Comparison of ENCODE assay signal across 21 cellular contexts in genomic region chr2:190515687-190516086, GRCh38. TPM values are rescaled to one million over a fixed set of nuclear protein-coding genes. Genes with fewer than 3 reads are reported as not detected.
DNase-seq lines count a peak whose midpoint lies in the region; ATAC-seq lines count a peak whose summit lies in the region.
"Had no signal": no experiment of that assay in that cellular context is flagged by ENCODE, and none has a peak within 500 bp of the region (broad histone marks: within the 10 kb centered on the region; RNA-seq: fewer than 3 reads in every experiment).

No MANE protein-coding gene starts in this region.

- ATAC-seq in activated CD8-positive, alpha-beta memory T cell treated with anti-CD3 and anti-CD28 coated beads, Interleukin-2, amount 10 ng/mL, durations not matched to agents 7 days and 5 days: no peak
- ATAC-seq in HG03108 (IDR thresholded peaks at IDR 0.05; ENCODE audit: unreplicated experiment) (peak; percentile 43), GM21529 (IDR thresholded peaks at IDR 0.05; ENCODE audit: unreplicated experiment) (no peak), HG03159 (IDR thresholded peaks at IDR 0.05; ENCODE audit: unreplicated experiment) (no peak)
- peak; percentile 53 for ATAC-seq in activated CD8-positive, alpha-beta T cell treated with anti-CD3 and anti-CD28 coated beads, Interleukin-2, amount 10 ng/mL, durations not matched to agents 7 days and 5 days
- peak in 1 of 2 donors; percentile 55 for ATAC-seq in natural killer cell treated with Interleukin-12 subunit alpha and Interleukin-12 subunit beta and Interleukin-15 and Interleukin-18, amount 100 ng/mL, for 72 hours
- ATAC-seq: upper lobe of right lung had no signal

- H3K4me3 Mint-ChIP-seq in activated CD8-positive, alpha-beta memory T cell treated with anti-CD3 and anti-CD28 coated beads, Interleukin-2, amount 10 ng/mL, durations not matched to agents 7 days and 5 days: no peak overlapping the region
- H3K4me3 Mint-ChIP-seq in activated CD8-positive, alpha-beta T cell treated with anti-CD3 and anti-CD28 coated beads, Interleukin-2, amount 10 ng/mL, durations not matched to agents 7 days and 5 days: no peak overlapping the region
- peak overlapping the region; percentile 55 for H3K4me3 Mint-ChIP-seq in natural killer cell treated with Interleukin-12 subunit alpha and Interleukin-12 subunit beta and Interleukin-15 and Interleukin-18, amount 100 ng/mL, for 72 hours
- H3K4me3 Mint-ChIP-seq: nephron had no signal

- H3K4me1 Mint-ChIP-seq in activated CD8-positive, alpha-beta memory T cell treated with anti-CD3 and anti-CD28 coated beads, Interleukin-2, amount 10 ng/mL, durations not matched to agents 7 days and 5 days: peaks cover 30% of the 10 kb centered on the region
- H3K4me1 Mint-ChIP-seq in activated CD8-positive, alpha-beta T cell treated with anti-CD3 and anti-CD28 coated beads, Interleukin-2, amount 10 ng/mL, durations not matched to agents 7 days and 5 days (ENCODE audit: low read depth): peaks cover 41% of the 10 kb centered on the region
- peaks cover 28 to 32% of the 10 kb centered on the region in 2 donors for H3K4me1 Mint-ChIP-seq in natural killer cell treated with Interleukin-12 subunit alpha and Interleukin-12 subunit beta and Interleukin-15 and Interleukin-18, amount 100 ng/mL, for 72 hours (ENCODE audit: low read depth in 2 of 2)
- H3K4me1 Mint-ChIP-seq: nephron had no signal

- no peaks in the 10 kb centered on the region for H3K9me3 Mint-ChIP-seq in activated CD8-positive, alpha-beta memory T cell treated with anti-CD3 and anti-CD28 coated beads, Interleukin-2, amount 10 ng/mL, durations not matched to agents 7 days and 5 days (ENCODE audit: low read depth)
- H3K9me3 Mint-ChIP-seq in activated CD8-positive, alpha-beta T cell treated with anti-CD3 and anti-CD28 coated beads, Interleukin-2, amount 10 ng/mL, durations not matched to agents 7 days and 5 days (ENCODE audit: insufficient read depth): no peaks in the 10 kb centered on the region
- H3K9me3 Mint-ChIP-seq in natural killer cell treated with Interleukin-12 subunit alpha and Interleukin-12 subunit beta and Interleukin-15 and Interleukin-18, amount 100 ng/mL, for 72 hours: no peaks in the 10 kb centered on the region
- H3K9me3 Mint-ChIP-seq: nephron had no signal

- peaks cover 32% of the 10 kb centered on the region for H3K36me3 Mint-ChIP-seq in activated CD8-positive, alpha-beta memory T cell treated with anti-CD3 and anti-CD28 coated beads, Interleukin-2, amount 10 ng/mL, durations not matched to agents 7 days and 5 days
- peaks cover 59% of the 10 kb centered on the region for H3K36me3 Mint-ChIP-seq in activated CD8-positive, alpha-beta T cell treated with anti-CD3 and anti-CD28 coated beads, Interleukin-2, amount 10 ng/mL, durations not matched to agents 7 days and 5 days (ENCODE audit: low read depth)
- peaks cover 5% of the 10 kb centered on the region for H3K36me3 Mint-ChIP-seq in natural killer cell treated with Interleukin-12 subunit alpha and Interleukin-12 subunit beta and Interleukin-15 and Interleukin-18, amount 100 ng/mL, for 72 hours

- peak overlapping the region; percentile 66 for H3K27ac Mint-ChIP-seq in activated CD8-positive, alpha-beta memory T cell treated with anti-CD3 and anti-CD28 coated beads, Interleukin-2, amount 10 ng/mL, durations not matched to agents 7 days and 5 days
- peak overlapping the region; percentile 69 for H3K27ac Mint-ChIP-seq in activated CD8-positive, alpha-beta T cell treated with anti-CD3 and anti-CD28 coated beads, Interleukin-2, amount 10 ng/mL, durations not matched to agents 7 days and 5 days
- peak overlapping the region; percentile 74 to 85 for H3K27ac Mint-ChIP-seq in natural killer cell treated with Interleukin-12 subunit alpha and Interleukin-12 subunit beta and Interleukin-15 and Interleukin-18, amount 100 ng/mL, for 72 hours
- H3K27ac Mint-ChIP-seq: nephron had no signal

- CTCF ChIA-PET in activated CD8-positive, alpha-beta memory T cell treated with anti-CD3 and anti-CD28 coated beads, Interleukin-2, amount 10 ng/mL, durations not matched to agents 7 days and 5 days (lab: Charles Lee): interaction anchor here (1.8 kb wide), 1 partner anchor 18 kb away, joined by 3 read pairs; the partner anchor contains the start of gene NEMP2
- CTCF ChIA-PET in activated CD8-positive, alpha-beta T cell treated with anti-CD3 and anti-CD28 coated beads, Interleukin-2, amount 10 ng/mL, durations not matched to agents 7 days and 5 days (lab: Charles Lee): interaction anchor here (1.8 kb wide), 1 partner anchor 197 kb away, joined by 4 read pairs; the partner anchor contains the start of gene HIBCH

- POLR2A ChIA-PET in activated CD8-positive, alpha-beta T cell treated with anti-CD3 and anti-CD28 coated beads, Interleukin-2, amount 10 ng/mL, durations not matched to agents 7 days and 5 days (lab: Charles Lee): interaction anchor here (1.8 kb wide), 1 partner anchor 18 kb away, joined by 8 read pairs; the partner anchor contains the start of gene NEMP2

- no peaks in the 10 kb centered on the region for H3K27me3 Mint-ChIP-seq in activated CD8-positive, alpha-beta memory T cell treated with anti-CD3 and anti-CD28 coated beads, Interleukin-2, amount 10 ng/mL, durations not matched to agents 7 days and 5 days
- H3K27me3 Mint-ChIP-seq in activated CD8-positive, alpha-beta T cell treated with anti-CD3 and anti-CD28 coated beads, Interleukin-2, amount 10 ng/mL, durations not matched to agents 7 days and 5 days (ENCODE audit: low read depth): no peaks in the 10 kb centered on the region
- H3K27me3 Mint-ChIP-seq in natural killer cell treated with Interleukin-12 subunit alpha and Interleukin-12 subunit beta and Interleukin-15 and Interleukin-18, amount 100 ng/mL, for 72 hours: no peaks in the 10 kb centered on the region

- no peak for DNase-seq in activated CD8-positive, alpha-beta memory T cell treated with anti-CD3 and anti-CD28 coated beads, Interleukin-2, amount 10 ng/mL, durations not matched to agents 7 days and 5 days
- no peak for DNase-seq in activated CD8-positive, alpha-beta memory T cell treated with anti-CD3 and anti-CD28 coated beads, Interleukin-2, amount 50 U/mL, for 4 hours
- no peak for DNase-seq in activated CD8-positive, alpha-beta T cell treated with anti-CD3 and anti-CD28 coated beads, Interleukin-2, amount 10 ng/mL, durations not matched to agents 7 days and 5 days
- DNase-seq in natural killer cell treated with Interleukin-12 subunit alpha and Interleukin-12 subunit beta and Interleukin-15 and Interleukin-18, amount 100 ng/mL, for 72 hours (ENCODE audit: low spot score): no peak
- no peak for DNase-seq in SKM-1 (lab: John Stamatoyannopoulos, UW; ENCODE audit: unreplicated experiment)
- DNase-seq: activated CD4-positive, CD25-positive, alpha-beta regulatory T cell; activated CD8-positive, alpha-beta memory T cell treated with anti-CD3 and anti-CD28 coated beads, Interleukin-2, amount 50 U/mL, for 48 hours; adrenal gland; dorsolateral prefrontal cortex; mesenchymal stem cell; MM.1S; NCI-H146; NCI-H774; stimulated activated CD4-positive, alpha-beta T cell treated with anti-CD3 and anti-CD28 coated beads, Interleukin-2, amount 100 ng/mL, for 24 hours; stomach; T1000; upper lobe of right lung had no signal

RNA-seq across cellular contexts. Expression of gene NEMP2, which starts 18.8 kb away (rescaled TPM):
- 10 to 100 TPM; 12.9 to 17.4 TPM for total RNA-seq in activated CD8-positive, alpha-beta memory T cell treated with anti-CD3 and anti-CD28 coated beads, Interleukin-2, amount 10 ng/mL, durations not matched to agents 7 days and 5 days
- total RNA-seq in activated CD8-positive, alpha-beta T cell treated with anti-CD3 and anti-CD28 coated beads, Interleukin-2, amount 10 ng/mL, durations not matched to agents 7 days and 5 days: 10 to 100 TPM; 18.4 to 23.2 TPM
- total RNA-seq in natural killer cell treated with Interleukin-12 subunit alpha and Interleukin-12 subunit beta and Interleukin-15 and Interleukin-18, amount 100 ng/mL, for 72 hours: 1 to 10 TPM; 8.3 to 9.4 TPM

Comparison
In these comparisons a context has a peak if more than half of its experiments do, and no peak if none do; other contexts are left out.
1. ATAC-seq: peak in HG03108 (single experiment) and activated CD8-positive, alpha-beta T cell treated with anti-CD3 and anti-CD28 coated beads, Interleukin-2, amount 10 ng/mL, durations not matched to agents 7 days and 5 days (single experiment); none in activated CD8-positive, alpha-beta memory T cell treated with anti-CD3 and anti-CD28 coated beads, Interleukin-2, amount 10 ng/mL, durations not matched to agents 7 days and 5 days (single experiment), GM21529 (single experiment) and HG03159 (single experiment).
2. Peak in every context shown above with its lines, with median percentiles within 50 percentile points of each other: H3K27ac Mint-ChIP-seq.